Comparison of ENCODE assay signal across 9 cellular contexts in the genomic region with DNA sequence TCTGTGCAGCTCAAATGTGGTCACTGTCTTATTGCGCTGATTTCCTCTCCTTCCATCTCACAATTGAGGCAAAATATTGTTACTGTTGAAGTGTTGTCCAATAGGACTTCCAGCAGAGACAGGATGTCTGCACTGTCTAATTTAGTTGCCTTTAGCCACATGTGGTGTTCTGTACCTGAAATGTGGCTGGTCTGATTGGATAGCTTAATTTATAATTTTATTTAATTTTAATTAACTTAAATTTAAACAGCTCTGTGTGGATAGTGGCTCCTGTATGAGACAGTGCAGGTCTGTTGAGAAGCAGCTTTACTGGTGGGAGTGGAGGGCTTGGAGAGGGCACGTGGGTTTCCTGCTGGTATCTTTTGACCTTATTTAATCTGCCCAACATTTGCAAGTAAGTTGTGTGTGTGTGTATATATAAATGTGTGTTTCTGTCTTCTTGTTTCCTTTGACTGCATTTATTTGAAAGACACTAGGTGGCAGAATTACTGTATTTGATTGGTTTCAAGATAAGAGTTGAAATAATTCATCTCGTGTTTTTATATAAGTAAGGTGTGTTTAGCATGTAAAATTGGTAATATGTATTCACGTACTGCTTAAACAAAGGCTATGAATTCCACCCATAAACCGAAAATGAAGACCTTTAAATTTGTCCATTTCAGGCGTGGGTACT. TPM values are rescaled to one million over a fixed set of nuclear protein-coding genes. Genes with fewer than 3 reads are reported as not detected.
DNase-seq lines count a peak whose midpoint lies in the region; ATAC-seq, FAIRE-seq and TF ChIP-seq lines count a peak whose summit lies in the region.
"Had no signal": no experiment of that assay in that cellular context is flagged by ENCODE, and none has a peak within 500 bp of the region (broad histone marks: within the 10 kb centered on the region; RNA-seq: fewer than 3 reads in every experiment).

No MANE protein-coding gene starts in this region.

- intact Hi-C loops in K562 (cut with micrococcal nuclease) (loop anchor here (5.0 to 10.0 kb wide), 2 partner anchors 131 to 249 kb away; partner anchors contain the start of gene HGFAC), lower lobe of right lung (cut with DNase I) (no loop called here)

- TF ChIP-seq CTCF in D721Med (IDR thresholded peaks at IDR 0.05; ENCODE audit: insufficient read depth, missing control alignments), result peak; percentile 32
- peak; percentile 59 for TF ChIP-seq CTCF in LNCaP clone FGC (IDR thresholded peaks at IDR 0.05; ENCODE audit: control insufficient read depth, extremely low read depth, insufficient read depth)
- TF ChIP-seq CTCF in K562 (IDR thresholded peaks at IDR 0.05 in 2 of 3, conservative IDR thresholded peaks at IDR 0.05 in 1 of 3; ENCODE audit: insufficient read depth in 2 of 3, low read depth in 1 of 3, low read length in 3 of 3), result peak; percentile 22 to 64 (median 23); a peak in 3 of 6 replicates
- TF ChIP-seq CTCF in lower lobe of right lung (IDR thresholded peaks at IDR 0.05), result peak; percentile 35

- H3K27ac ChIP-seq in K562 (ENCODE audit: extremely low read depth, low read depth, low read length), result no peak overlapping the region
- no peak overlapping the region for H3K27ac ChIP-seq in lower lobe of right lung

- ATAC-seq in K562, result no peak
- no peak for ATAC-seq in lower lobe of right lung
- ATAC-seq in HG03469 (IDR thresholded peaks at IDR 0.05; ENCODE audit: unreplicated experiment), result no peak
- ATAC-seq in HG03095 (IDR thresholded peaks at IDR 0.05; ENCODE audit: unreplicated experiment), result no peak
- ATAC-seq in GM18858 (IDR thresholded peaks at IDR 0.05; ENCODE audit: unreplicated experiment), result no peak

- 45% methylated on average over 6 of the region's 6 CpGs for WGBS in K562 (ENCODE audit: insufficient coverage, low coverage, missing lambda C conversion rate)

- in situ Hi-C loops in K562 (cut with MboI), result no loop called here

- TF ChIP-seq RAD21 in K562 (CRISPR knock-in tag; conservative IDR thresholded peaks at IDR 0.05 in 1 of 2, IDR thresholded peaks at IDR 0.05 in 1 of 2), result peak; percentile 44 to 65; a peak in 3 of 4 replicates

- no peaks in the 10 kb centered on the region for H3K4me1 ChIP-seq in K562 (replicated peaks in 1 of 2; ENCODE audit: control insufficient read depth in 2 of 2, insufficient read depth in 2 of 2, low read length in 2 of 2)
- H3K4me1 ChIP-seq in lower lobe of right lung, result no peaks in the 10 kb centered on the region

- POLR2A ChIA-PET in K562 (lab: Yijun Ruan, JAX), result interaction anchor here (0.6 to 1.3 kb wide), 2 partner anchors 22 to 81 kb away, joined by 3 read pairs; no protein-coding TSS in a partner anchor

- H3K4me3 ChIP-seq in LNCaP clone FGC (ENCODE audit: low read depth, low read length) (no peak overlapping the region), K562 (no peak overlapping the region), lower lobe of right lung (no peak overlapping the region)

- no peaks in the 10 kb centered on the region for H3K79me2 ChIP-seq in K562 (ENCODE audit: control insufficient read depth, insufficient read depth, low read length)

- no peak overlapping the region for H3K9ac ChIP-seq in K562 (ENCODE audit: insufficient read depth in 1 of 2, low read depth in 2 of 2, low read length in 2 of 2)

- H3K36me3 ChIP-seq in K562 (ENCODE audit: control insufficient read depth, insufficient read depth, low read length) (peaks cover 13% of the 10 kb centered on the region; the same call in 2 of the 3 replicates), lower lobe of right lung (peaks cover 85% of the 10 kb centered on the region)

- no peak for DNase-seq in D721Med (ENCODE audit: insufficient read length, low spot score)
- no peak for DNase-seq in LNCaP clone FGC (ENCODE audit: low read depth)
- DNase-seq in K562 (ENCODE audit: extremely low read depth in 1 of 4, low spot score in 3 of 4), result no peak
- DNase-seq in lower lobe of right lung, result no peak
- DNase-seq in activated CD4-positive, CD25-positive, alpha-beta regulatory T cell (lab: John Stamatoyannopoulos, UW), result no peak
- DNase-seq: NCI-H226 had no signal

- H3K9me3 ChIP-seq in K562 (replicated peaks; ENCODE audit: control insufficient read depth, insufficient read depth, low read depth, low read length), result no peaks in the 10 kb centered on the region
- no peaks in the 10 kb centered on the region for H3K9me3 ChIP-seq in lower lobe of right lung

- BruUV-seq in K562 (replicated peaks; lab: Mats Ljungman, UMichigan), result no TSS peak

- TF ChIP-seq POLR2A in K562 (conservative IDR thresholded peaks at IDR 0.05), result no peak

- H3K4me2 ChIP-seq in K562 (ENCODE audit: insufficient read depth, low read length), result no peak overlapping the region

- no peaks in the 10 kb centered on the region for H3K27me3 ChIP-seq in K562 (ENCODE audit: control insufficient read depth in 2 of 2, insufficient read depth in 2 of 2, low read length in 2 of 2)
- no peaks in the 10 kb centered on the region for H3K27me3 ChIP-seq in lower lobe of right lung (ENCODE audit: low read depth)

- no peak overlapping the region for H2AFZ ChIP-seq in K562 (ENCODE audit: low read depth, low read length)

- H4K20me1 ChIP-seq in K562 (replicated peaks; ENCODE audit: control insufficient read depth, insufficient read depth, low read length), result 0 out of 2 replicates have a peak, but pooled peaks cover 2% of the 10 kb centered on the region

- FAIRE-seq in D721Med (lab: Jason Lieb, UNC), result no peak
- no peak for FAIRE-seq in K562 (lab: Jason Lieb, UNC)

- no peaks in the 10 kb centered on the region for H3K9me1 ChIP-seq in K562 (ENCODE audit: control insufficient read depth, insufficient read depth, low read length)

- CTCF ChIA-PET in K562 (lab: Yijun Ruan, JAX; ENCODE audit: low intra/inter-chr PET ratio), result interaction anchor here (0.7 to 1.6 kb wide), 3 partner anchors 130 to 287 kb away, joined by 3 to 17 read pairs (median 6); no protein-coding TSS in a partner anchor

- no peak for TF ChIP-seq EP300 in K562 (IDR thresholded peaks at IDR 0.05; ENCODE audit: low read length)

TF ChIP-seq in K562, 482 proteins besides CTCF, POLR2A, EP300 and RAD21:
- TF ChIP-seq GATA2 (CRISPR knock-in tag; IDR thresholded peaks at IDR 0.05) (peak; percentile 84), ZEB2 (IDR thresholded peaks at IDR 0.05) (no peak)
- TF ChIP-seq, protein P1, sequence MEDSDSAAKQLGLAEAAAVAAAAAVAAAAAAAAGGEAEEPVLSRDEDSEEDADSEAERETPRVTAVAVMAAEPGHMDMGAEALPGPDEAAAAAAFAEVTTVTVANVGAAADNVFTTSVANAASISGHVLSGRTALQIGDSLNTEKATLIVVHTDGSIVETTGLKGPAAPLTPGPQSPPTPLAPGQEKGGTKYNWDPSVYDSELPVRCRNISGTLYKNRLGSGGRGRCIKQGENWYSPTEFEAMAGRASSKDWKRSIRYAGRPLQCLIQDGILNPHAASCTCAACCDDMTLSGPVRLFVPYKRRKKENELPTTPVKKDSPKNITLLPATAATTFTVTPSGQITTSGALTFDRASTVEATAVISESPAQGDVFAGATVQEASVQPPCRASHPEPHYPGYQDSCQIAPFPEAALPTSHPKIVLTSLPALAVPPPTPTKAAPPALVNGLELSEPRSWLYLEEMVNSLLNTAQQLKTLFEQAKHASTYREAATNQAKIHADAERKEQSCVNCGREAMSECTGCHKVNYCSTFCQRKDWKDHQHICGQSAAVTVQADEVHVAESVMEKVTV (CRISPR knock-in tag; IDR thresholded peaks at IDR 0.05), result peak; percentile 25; the same call in 1 of the 2 replicates

RNA-seq across cellular contexts. Expression of gene MSANTD1, which starts 55.3 kb away (rescaled TPM):
- 0.37 and 1.5 TPM in 2 replicates for total RNA-seq in K562 (2011; cell fraction: chromatin; rRNA removed; ENCODE audit: low replicate concordance)
- 0.53 and 1.0 TPM in 2 replicates for total RNA-seq in K562 (2011; cell fraction: nucleolus; rRNA removed)
- 0.23 and 0.51 TPM in 2 replicates for total RNA-seq in K562 (2011; cell fraction: nucleoplasm; rRNA removed)
- 0.12 TPM in 1 of 2 replicates, not detected in the other for total RNA-seq in K562 (2014; rRNA removed)
- 0.04 TPM in 1 of 2 replicates, not detected in the other for total RNA-seq in K562 (2014; rRNA removed; fragmentation: Illumina TruSeq; extraction: Trizol)
- total RNA-seq in K562 (2015; rRNA removed; fragmentation: Illumina TruSeq; extraction: Trizol), result 0.07 TPM in 1 of 2 replicates, not detected in the other
- total RNA-seq in K562 (2021), result 0.09 TPM in 1 of 2 replicates, not detected in the other
- not detected in 2 replicates for polyA plus RNA-seq in K562 (2011; rRNA removed)
- polyA plus RNA-seq in K562 (2011; cell fraction: cytosol; rRNA removed), result 0.01 and 0.09 TPM in 2 replicates
- 0.27 and 0.28 TPM in 2 replicates for polyA plus RNA-seq in K562 (2011; cell fraction: nucleus; rRNA removed)
- 0.05 and 0.29 TPM in 2 replicates for polyA plus RNA-seq in K562 (2012)
- not detected in 2 replicates for polyA plus RNA-seq in K562 (2014; fragmentation: Illumina TruSeq; extraction: Trizol)
- not detected for polyA plus RNA-seq in K562 (2014; fragmentation: Nextera tagmentation; extraction: Ambion mirVana)
- polyA plus RNA-seq in K562 (2014; rRNA removed), result not detected in 2 replicates
- polyA minus RNA-seq in K562 (2011; rRNA and poly(A)+ RNA removed), result not detected in 2 replicates
- polyA minus RNA-seq in K562 (2011; cell fraction: cytosol; rRNA and poly(A)+ RNA removed), result not detected in 2 replicates
- 0.27 and 0.56 TPM in 2 replicates for polyA minus RNA-seq in K562 (2011; cell fraction: nucleus; rRNA and poly(A)+ RNA removed)
- 1.9 TPM for total RNA-seq in lower lobe of right lung
